Comparison of ENCODE assay signal across 9 cellular contexts in the genomic region with DNA sequence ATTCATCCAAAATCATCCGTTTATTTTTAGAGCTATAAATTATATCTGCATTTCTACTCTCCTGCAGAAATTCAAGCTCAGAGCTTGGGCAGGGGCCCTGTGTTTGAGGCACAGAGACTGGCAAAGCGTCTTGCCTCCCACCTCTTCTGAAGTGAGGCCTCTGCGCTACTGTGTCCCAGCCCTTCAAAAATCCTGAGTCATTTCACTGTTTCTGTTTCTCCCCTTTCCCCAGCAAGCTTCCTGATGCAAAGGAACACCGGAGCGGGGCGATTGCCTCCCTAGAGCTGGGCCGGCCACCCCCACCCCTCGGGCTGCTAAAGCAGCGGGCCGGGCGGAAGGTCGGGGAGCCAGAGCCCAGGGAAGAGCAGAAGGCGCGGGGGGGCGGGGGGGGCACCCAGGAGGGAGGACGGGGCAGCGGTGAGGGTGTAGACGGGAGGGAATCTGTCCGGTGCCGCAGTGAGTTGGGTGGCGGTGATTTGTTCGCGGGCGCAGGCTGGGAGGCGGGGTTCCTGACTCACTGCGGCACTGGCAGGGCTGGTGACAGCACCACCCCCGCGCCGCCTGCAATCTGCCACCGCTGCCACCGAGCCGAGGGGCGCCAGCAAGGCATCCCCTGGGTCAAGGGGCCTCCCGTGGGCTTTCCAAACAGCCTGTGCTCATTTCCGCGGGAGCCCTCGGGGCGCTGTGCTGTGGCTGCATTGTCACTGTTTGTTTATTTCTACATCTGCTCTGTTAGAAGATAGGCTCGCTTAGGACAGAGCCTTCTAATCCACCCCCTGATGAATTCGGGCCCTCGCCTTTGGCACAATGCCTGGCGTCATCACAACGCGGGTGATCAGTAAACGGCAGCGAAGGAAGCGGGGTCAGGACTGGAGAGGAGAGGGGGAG.
DNase-seq lines count a peak whose midpoint lies in the region; ATAC-seq lines count a peak whose summit lies in the region.
"Had no signal": no experiment of that assay in that cellular context is flagged by ENCODE, and none has a peak within 500 bp of the region (broad histone marks: within the 10 kb centered on the region; RNA-seq: fewer than 3 reads in every experiment).

No MANE protein-coding gene starts in this region.

- no peak overlapping the region for H3K9ac ChIP-seq in rectal smooth muscle tissue (ENCODE audit: low read length)

- H3K4me1 ChIP-seq in rectal smooth muscle tissue (ENCODE audit: control insufficient read depth, insufficient read depth, low read length) = no peaks in the 10 kb centered on the region

- H3K27me3 ChIP-seq in rectal smooth muscle tissue (ENCODE audit: control insufficient read depth, insufficient read depth, low read length) = no peaks in the 10 kb centered on the region

- DNase-seq in activated CD4-positive, CD25-positive, alpha-beta regulatory T cell (lab: John Stamatoyannopoulos, UW) = no peak
- peak; percentile 2 for DNase-seq in NCI-H82 treated with DMSO at 0.1 percent for 48 hours (lab: John Stamatoyannopoulos, UW; ENCODE audit: unreplicated experiment)
- DNase-seq in amniotic epithelial cell (ENCODE audit: low read depth) = peak; percentile 39
- peak; percentile 12 to 27 for DNase-seq in hippocampal formation (lab: John Stamatoyannopoulos, UW)
- DNase-seq in KG1 (lab: John Stamatoyannopoulos, UW) = no peak

- H3K36me3 ChIP-seq in rectal smooth muscle tissue (ENCODE audit: control insufficient read depth, insufficient read depth, low read length) = no peaks in the 10 kb centered on the region

- ATAC-seq in activated CD4-positive, CD25-positive, alpha-beta regulatory T cell treated with anti-CD3 and anti-CD28 coated beads, Interleukin-2, amount 50 U/mL, for 24 hours = peak; percentile 45 to 53
- ATAC-seq in HG02884 (IDR thresholded peaks at IDR 0.05; ENCODE audit: unreplicated experiment) = no peak

- peak overlapping the region; percentile 52 for H3K4me3 ChIP-seq in rectal smooth muscle tissue (ENCODE audit: low read length)

- no peak overlapping the region for H3K27ac ChIP-seq in rectal smooth muscle tissue (ENCODE audit: low read depth, low read length)
- H3K27ac ChIP-seq: C4-2B had no signal

Comparison
In these comparisons a context has a peak if more than half of its experiments do, and no peak if none do; other contexts are left out.
1. DNase-seq: peak in NCI-H82 treated with DMSO at 0.1 percent for 48 hours (single experiment), amniotic epithelial cell (single experiment) and hippocampal formation (2 of 2); none in activated CD4-positive, CD25-positive, alpha-beta regulatory T cell (0 of 4) and KG1 (single experiment).